Comparison of ENCODE assay signal across 10 cellular contexts in the genomic region with DNA sequence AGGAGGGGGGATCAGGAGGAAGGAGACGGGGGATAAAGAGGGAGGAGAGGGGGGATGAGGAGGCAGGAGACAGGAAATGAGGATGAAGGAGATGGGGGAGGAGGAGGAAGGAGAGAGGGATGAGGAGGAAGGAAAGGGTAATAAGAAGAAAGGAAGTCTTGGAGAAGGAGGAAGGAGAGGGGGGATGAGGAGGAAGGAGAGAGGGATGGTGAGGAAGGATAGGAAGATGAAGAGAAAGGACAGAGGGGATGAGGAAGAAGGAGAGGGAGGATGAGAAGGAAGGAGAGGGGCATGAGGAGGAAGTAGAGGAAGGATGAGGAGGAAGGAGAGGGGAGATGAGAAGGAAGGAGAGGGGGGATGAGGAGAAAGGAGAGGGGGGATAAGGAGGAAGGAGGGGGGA. TPM values are rescaled to one million over a fixed set of nuclear protein-coding genes. Genes with fewer than 3 reads are reported as not detected.
"Had no signal": no experiment of that assay in that cellular context is flagged by ENCODE, and none has a peak within 500 bp of the region (broad histone marks: within the 10 kb centered on the region; RNA-seq: fewer than 3 reads in every experiment).

No MANE protein-coding gene starts in this region.

- H3K27ac ChIP-seq: HL-60, KMS-11 had no signal

- H3K9ac ChIP-seq: KMS-11 had no signal

- H3K4me3 ChIP-seq: K562 had no signal

- DNase-seq: IMR-90, KBM-7, KG1 had no signal

- ATAC-seq: K562 had no signal

- H3K4me2 ChIP-seq: KMS-11 had no signal

- FAIRE-seq: HTR-8/SVneo, K562 had no signal

RNA-seq across cellular contexts. Expression of a gene that starts 13.0 kb away (rescaled TPM):
- total RNA-seq: HT-29, HT1080, IMR-90, K562 had no signal
- polyA plus RNA-seq: IgD-negative memory B cell, IMR-90, K562 had no signal
